Comparison of ENCODE assay signal across 3 cellular contexts in the genomic region with DNA sequence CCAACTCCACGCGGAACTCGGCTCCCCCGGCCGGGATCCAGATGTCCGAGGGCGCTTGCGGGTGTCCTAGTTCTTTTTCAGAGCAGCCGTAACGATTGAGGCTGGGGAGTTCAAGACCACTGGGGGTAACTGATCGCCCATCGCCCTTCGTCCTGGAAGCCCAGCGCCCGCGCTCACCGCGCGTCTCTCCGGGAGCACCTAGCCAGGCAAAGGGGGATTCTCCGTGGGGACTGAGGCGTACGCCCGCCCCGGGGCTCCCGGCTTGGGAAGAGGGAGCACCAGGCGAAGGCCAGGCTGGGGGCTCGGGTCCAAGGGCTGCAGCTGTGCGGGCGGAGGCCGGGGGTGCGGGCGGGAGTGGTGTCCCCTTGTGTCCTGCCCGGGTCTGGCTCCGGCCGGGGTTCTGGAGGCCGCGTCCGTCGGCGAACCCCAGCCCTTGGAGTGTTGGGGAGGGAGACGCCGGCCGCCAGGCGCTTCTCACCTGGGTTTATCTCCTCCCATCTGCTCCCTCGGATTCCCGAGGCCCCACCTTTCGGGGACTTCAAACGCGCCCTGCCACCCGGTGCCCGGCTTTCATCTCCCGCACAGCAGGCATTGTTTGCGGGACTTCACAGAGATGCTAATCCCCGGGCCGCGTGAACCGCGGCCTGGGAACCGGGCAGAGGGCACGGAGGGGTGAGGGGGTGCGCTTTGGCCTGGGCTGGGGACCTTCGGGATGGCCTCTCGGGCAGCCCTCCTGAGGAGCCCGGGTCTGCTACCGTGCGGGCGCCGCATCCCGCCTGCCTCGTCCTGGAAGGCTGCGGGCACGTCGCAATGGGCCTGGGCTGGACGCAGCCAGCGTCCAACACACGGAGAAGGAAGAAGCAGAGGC.
TF ChIP-seq lines count a peak whose summit lies in the region.

No MANE protein-coding gene starts in this region.

TF ChIP-seq in SK-N-SH, 30 proteins besides CTCF, POLR2A, EP300 and RAD21:
- no peak for TF ChIP-seq REST (IDR thresholded peaks at IDR 0.05; ENCODE audit: low read depth, low read length)
- TF ChIP-seq YY1 (IDR thresholded peaks at IDR 0.05; ENCODE audit: low read depth), result no peak
- no peak for TF ChIP-seq NFIC (IDR thresholded peaks at IDR 0.05; ENCODE audit: borderline replicate concordance)
- no peak for TF ChIP-seq USF1 (IDR thresholded peaks at IDR 0.05; ENCODE audit: borderline replicate concordance, low read depth)
- no peak for TF ChIP-seq FOXJ3 (CRISPR knock-in tag; IDR thresholded peaks at IDR 0.05)
- TF ChIP-seq PBX3 (IDR thresholded peaks at IDR 0.05), result no peak
- no peak for TF ChIP-seq JUND (IDR thresholded peaks at IDR 0.05)

TF ChIP-seq in SK-N-SH treated with all-trans-retinoic acid at 6 μM for 48 hours, 23 proteins besides CTCF, POLR2A, EP300 and RAD21 (continued from another document):
- TF ChIP-seq, protein P1, sequence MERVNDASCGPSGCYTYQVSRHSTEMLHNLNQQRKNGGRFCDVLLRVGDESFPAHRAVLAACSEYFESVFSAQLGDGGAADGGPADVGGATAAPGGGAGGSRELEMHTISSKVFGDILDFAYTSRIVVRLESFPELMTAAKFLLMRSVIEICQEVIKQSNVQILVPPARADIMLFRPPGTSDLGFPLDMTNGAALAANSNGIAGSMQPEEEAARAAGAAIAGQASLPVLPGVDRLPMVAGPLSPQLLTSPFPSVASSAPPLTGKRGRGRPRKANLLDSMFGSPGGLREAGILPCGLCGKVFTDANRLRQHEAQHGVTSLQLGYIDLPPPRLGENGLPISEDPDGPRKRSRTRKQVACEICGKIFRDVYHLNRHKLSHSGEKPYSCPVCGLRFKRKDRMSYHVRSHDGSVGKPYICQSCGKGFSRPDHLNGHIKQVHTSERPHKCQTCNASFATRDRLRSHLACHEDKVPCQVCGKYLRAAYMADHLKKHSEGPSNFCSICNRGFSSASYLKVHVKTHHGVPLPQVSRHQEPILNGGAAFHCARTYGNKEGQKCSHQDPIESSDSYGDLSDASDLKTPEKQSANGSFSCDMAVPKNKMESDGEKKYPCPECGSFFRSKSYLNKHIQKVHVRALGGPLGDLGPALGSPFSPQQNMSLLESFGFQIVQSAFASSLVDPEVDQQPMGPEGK (CRISPR knock-in tag; IDR thresholded peaks at IDR 0.05; ENCODE audit: borderline replicate concordance), result no peak
- TF ChIP-seq ZNF70 (CRISPR knock-in tag; IDR thresholded peaks at IDR 0.05) (no peak), ISL1 (CRISPR knock-in tag; IDR thresholded peaks at IDR 0.05) (no peak), ZFP30 (CRISPR knock-in tag; IDR thresholded peaks at IDR 0.05) (no peak), ESRRG (CRISPR knock-in tag; IDR thresholded peaks at IDR 0.05) (no peak), CSDC2 (CRISPR knock-in tag; IDR thresholded peaks at IDR 0.05) (no peak), TOX (CRISPR knock-in tag; IDR thresholded peaks at IDR 0.05; ENCODE audit: borderline replicate concordance) (no peak), ZFP3 (CRISPR knock-in tag; IDR thresholded peaks at IDR 0.05) (no peak), TSHZ2 (CRISPR knock-in tag; IDR thresholded peaks at IDR 0.05) (no peak), ZNF8 (CRISPR knock-in tag; IDR thresholded peaks at IDR 0.05) (no peak), POU6F1 (CRISPR knock-in tag; IDR thresholded peaks at IDR 0.05; ENCODE audit: borderline replicate concordance, low read depth) (no peak), ZNF565 (CRISPR knock-in tag; conservative IDR thresholded peaks at IDR 0.05; ENCODE audit: low read depth) (no peak), TCF4 (CRISPR knock-in tag; IDR thresholded peaks at IDR 0.05; ENCODE audit: borderline replicate concordance) (no peak)
- TF ChIP-seq, protein P2, sequence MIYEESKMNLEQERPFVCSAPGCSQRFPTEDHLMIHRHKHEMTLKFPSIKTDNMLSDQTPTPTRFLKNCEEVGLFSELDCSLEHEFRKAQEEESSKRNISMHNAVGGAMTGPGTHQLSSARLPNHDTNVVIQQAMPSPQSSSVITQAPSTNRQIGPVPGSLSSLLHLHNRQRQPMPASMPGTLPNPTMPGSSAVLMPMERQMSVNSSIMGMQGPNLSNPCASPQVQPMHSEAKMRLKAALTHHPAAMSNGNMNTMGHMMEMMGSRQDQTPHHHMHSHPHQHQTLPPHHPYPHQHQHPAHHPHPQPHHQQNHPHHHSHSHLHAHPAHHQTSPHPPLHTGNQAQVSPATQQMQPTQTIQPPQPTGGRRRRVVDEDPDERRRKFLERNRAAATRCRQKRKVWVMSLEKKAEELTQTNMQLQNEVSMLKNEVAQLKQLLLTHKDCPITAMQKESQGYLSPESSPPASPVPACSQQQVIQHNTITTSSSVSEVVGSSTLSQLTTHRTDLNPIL (CRISPR knock-in tag; IDR thresholded peaks at IDR 0.05; ENCODE audit: low read depth), result no peak
TF ChIP-seq in SK-N-SH treated with all-trans-retinoic acid at 6 μM for 48 hours: peak in this region for 0.

TF ChIP-seq in WTC11, 78 proteins besides CTCF, POLR2A, EP300 and RAD21 (continued from another document):
- TF ChIP-seq PREB (CRISPR knock-in tag; IDR thresholded peaks at IDR 0.05; ENCODE audit: borderline replicate concordance), result no peak
- no peak for TF ChIP-seq ZNF532 (CRISPR knock-in tag; IDR thresholded peaks at IDR 0.05; ENCODE audit: borderline replicate concordance)
- no peak for TF ChIP-seq CBFB (CRISPR knock-in tag; IDR thresholded peaks at IDR 0.05; ENCODE audit: low read depth)
- no peak for TF ChIP-seq SP1 (CRISPR knock-in tag; conservative IDR thresholded peaks at IDR 0.05)
